Comparison of ENCODE assay signal across 8 cellular contexts in genomic region chr1:244049969-244050834, GRCh38. TPM values are rescaled to one million over a fixed set of nuclear protein-coding genes. Genes with fewer than 3 reads are reported as not detected.
DNase-seq lines count a peak whose midpoint lies in the region; ATAC-seq and FAIRE-seq lines count a peak whose summit lies in the region.
"Had no signal": no experiment of that assay in that cellular context is flagged by ENCODE, and none has a peak within 500 bp of the region (broad histone marks: within the 10 kb centered on the region; RNA-seq: fewer than 3 reads in every experiment).

No MANE protein-coding gene starts in this region.

- H3K27me3 Mint-ChIP-seq in central memory CD8-positive, alpha-beta T cell: peaks cover under 1% of the 10 kb centered on the region

- peak overlapping the region; percentile 88 for H3K4me3 Mint-ChIP-seq in central memory CD8-positive, alpha-beta T cell

- no peaks in the 10 kb centered on the region for H3K27me3 ChIP-seq in aorta (ENCODE audit: control insufficient read depth in 1 of 2, insufficient read depth in 2 of 2, low read length in 1 of 2)

- DNase-seq in GM18507 (ENCODE audit: extremely low spot score, insufficient read length, low read depth) (no peak), NCI-H2171 treated with DMSO at 0.1 percent for 48 hours (lab: John Stamatoyannopoulos, UW) (peak; percentile 58), aorta (peak in 1 of 2 donors; percentile 71), AG08396 (ENCODE audit: low spot score) (no peak)
- DNase-seq in central memory CD8-positive, alpha-beta T cell (ENCODE audit: low spot score in 2 of 2): no peak

- H3K4me3 ChIP-seq in mesodermal cell (ENCODE audit: extremely low read depth, insufficient read depth, low read length, poor library complexity, severe bottlenecking) (peak overlapping the region; percentile 67), aorta (ENCODE audit: low read length in 2 of 2) (peak overlapping the region; percentile 99 to 100)

- H3K27ac ChIP-seq in mesodermal cell (ENCODE audit: low read depth, low read length, severe bottlenecking) (peak overlapping the region; percentile 78), aorta (ENCODE audit: low read depth in 1 of 2, low read length in 2 of 2) (no peak overlapping the region)

- peak overlapping the region; percentile 92 for H3K27ac Mint-ChIP-seq in central memory CD8-positive, alpha-beta T cell (ENCODE audit: low read depth)

- H3K4me1 ChIP-seq in mesodermal cell (ENCODE audit: control insufficient read depth, insufficient read depth, low read length, poor library complexity, severe bottlenecking): peaks cover 22% of the 10 kb centered on the region
- no peaks in the 10 kb centered on the region for H3K4me1 ChIP-seq in aorta (ENCODE audit: control insufficient read depth in 1 of 2, insufficient read depth in 2 of 2, low read length in 2 of 2)

- intact Hi-C loops in aorta (cut with DNase I): loop anchor here (5.0 kb wide), 4 partner anchors 123 to 222 kb away; partner anchors contain the start of gene AKT3 (in 1 of the 2)

- 14 to 20% methylated on average over 5 to 12 of the region's 22 CpGs for WGBS in mesodermal cell (ENCODE audit: insufficient coverage in 2 of 2), 2 experiments
- 2 to 3% methylated on average over 22 of the region's 22 CpGs for WGBS in aorta, 2 donors

- H3K4me1 Mint-ChIP-seq in central memory CD8-positive, alpha-beta T cell: peaks cover 22% of the 10 kb centered on the region

- H3K36me3 ChIP-seq in mesodermal cell (ENCODE audit: control insufficient read depth, insufficient read depth, low read length) (peaks cover 17% of the 10 kb centered on the region), aorta (ENCODE audit: control insufficient read depth in 1 of 2, insufficient read depth in 2 of 2, low read length in 1 of 2) (peaks cover 0 to 5% of the 10 kb centered on the region in 2 donors)

- H3K9me3 ChIP-seq in mesodermal cell (ENCODE audit: control insufficient read depth, low read length) (no peaks in the 10 kb centered on the region), aorta (ENCODE audit: control insufficient read depth, low read length) (no peaks in the 10 kb centered on the region)

- H3K36me3 Mint-ChIP-seq in central memory CD8-positive, alpha-beta T cell (ENCODE audit: insufficient read depth): peaks cover 17% of the 10 kb centered on the region

- no peaks in the 10 kb centered on the region for H3K9me3 Mint-ChIP-seq in central memory CD8-positive, alpha-beta T cell

- peak; percentile 68 for FAIRE-seq in GM18507 (lab: Jason Lieb, UNC)
- FAIRE-seq: TTC549 had no signal

- ATAC-seq in central memory CD8-positive, alpha-beta T cell (replicated peaks; ENCODE audit: extremely low read depth, poor library complexity, severe bottlenecking): no peak
- no peak for ATAC-seq in aorta (ENCODE audit: low FRiP score)
- no peak for ATAC-seq in GM21619 (IDR thresholded peaks at IDR 0.05; ENCODE audit: unreplicated experiment)

RNA-seq across cellular contexts. Expression of gene ZBTB18, which starts 0.9 kb away (rescaled TPM):
- 9.6 TPM for polyA plus RNA-seq in mesodermal cell (2013, experiment 1 of 2)
- polyA plus RNA-seq in mesodermal cell (2013, experiment 2 of 2): 9.5 TPM
- 10 to 100 TPM; 10.6 to 13.2 TPM for total RNA-seq in aorta
- 1 to 10 TPM; 4.3 to 4.6 TPM for polyA plus RNA-seq in aorta
